ENCODE assay signal across 25 cellular contexts in the genomic region with DNA sequence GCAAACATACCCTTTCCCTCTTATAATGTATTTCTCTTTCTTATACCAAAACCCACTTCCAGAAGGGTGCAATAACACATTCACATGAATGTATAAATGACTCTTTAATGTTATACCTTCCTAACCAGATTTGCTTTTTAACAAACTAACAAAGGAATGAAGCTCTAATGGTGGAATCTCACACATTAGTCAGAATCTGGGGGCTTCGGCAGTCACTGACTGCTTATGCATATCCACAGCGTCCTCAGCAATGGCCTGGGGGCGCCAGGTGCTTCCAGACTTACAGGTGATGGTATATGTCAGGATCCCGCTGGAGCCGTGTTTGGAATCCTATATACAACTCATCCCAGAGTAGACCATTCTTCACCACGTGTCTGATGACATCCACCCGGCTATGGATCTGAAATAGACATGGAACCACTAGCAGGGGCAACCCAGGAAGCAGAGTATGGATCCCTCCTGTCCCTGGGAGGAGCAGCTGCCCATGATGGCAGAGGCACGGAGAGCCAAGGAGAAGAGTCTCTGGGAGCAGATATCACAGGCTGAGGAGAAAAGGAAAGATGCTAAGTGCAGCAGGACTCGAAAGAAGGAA.
DNase-seq lines count a peak whose midpoint lies in the region; ATAC-seq and TF ChIP-seq lines count a peak whose summit lies in the region.
"Had no signal": no experiment of that assay in that cellular context is flagged by ENCODE, and none has a peak within 500 bp of the region (broad histone marks: within the 10 kb centered on the region; RNA-seq: fewer than 3 reads in every experiment).

No MANE protein-coding gene starts in this region.

- no peak overlapping the region for H3K4me3 ChIP-seq in CD4-positive, alpha-beta memory T cell (ENCODE audit: low read length in 2 of 2)
- H3K4me3 ChIP-seq in muscle layer of duodenum (ENCODE audit: low read depth in 1 of 2, low read length in 2 of 2) = no peak overlapping the region
- H3K4me3 ChIP-seq: dorsolateral prefrontal cortex, pancreas, sigmoid colon, SK-N-MC had no signal

- DNase-seq in activated CD8-positive, alpha-beta T cell treated with anti-CD3 and anti-CD28 coated beads for 36 hours = no peak
- no peak for DNase-seq in activated CD8-positive, alpha-beta T cell treated with anti-CD3 and anti-CD28 coated beads, Interleukin-2, amount 10 ng/mL, durations not matched to agents 7 days and 5 days
- DNase-seq in CD4-positive, alpha-beta memory T cell = no peak
- DNase-seq in effector memory CD8-positive, alpha-beta T cell = no peak
- DNase-seq in type B pancreatic cell (ENCODE audit: extremely low spot score, unreplicated experiment) (no peak), AML-193 (lab: John Stamatoyannopoulos, UW) (no peak)
- no peak for DNase-seq in activated naive CD4-positive, alpha-beta T cell treated with anti-CD3 and anti-CD28 coated beads, Interleukin-2, amount 50 U/mL, for 16 hours
- DNase-seq: activated CD4-positive, alpha-beta T cell treated with anti-CD3 and anti-CD28 coated beads for 36 hours; activated CD8-positive, alpha-beta memory T cell treated with anti-CD3 and anti-CD28 coated beads, Interleukin-2, amount 10 ng/mL, durations not matched to agents 7 days and 5 days; BE2C; Calu3; dorsolateral prefrontal cortex; head of caudate nucleus; Karpas-422; NCI-H1694; NCI-H2171; NCI-H524; nephron progenitor cell; pancreas; sigmoid colon; stimulated activated CD8-positive, alpha-beta memory T cell treated with anti-CD3 and anti-CD28 coated beads, Interleukin-4, amount 100 ng/mL, for 48 hours had no signal

- H3K27ac ChIP-seq in CD4-positive, alpha-beta memory T cell (ENCODE audit: low read depth, low read length) = peak overlapping the region; percentile 13
- peak overlapping the region; percentile 25 for H3K27ac ChIP-seq in muscle layer of duodenum (ENCODE audit: low read length)
- H3K27ac ChIP-seq: dorsolateral prefrontal cortex, pancreas, SK-N-MC had no signal

- H3K4me1 Mint-ChIP-seq in activated CD8-positive, alpha-beta T cell treated with anti-CD3 and anti-CD28 coated beads for 36 hours (ENCODE audit: low read depth) = peaks cover 22% of the 10 kb centered on the region
- peaks cover 10% of the 10 kb centered on the region for H3K4me1 Mint-ChIP-seq in activated CD8-positive, alpha-beta T cell treated with anti-CD3 and anti-CD28 coated beads, Interleukin-2, amount 10 ng/mL, durations not matched to agents 7 days and 5 days (ENCODE audit: low read depth)
- peaks cover 9 to 24% (median 20%) of the 10 kb centered on the region in 4 donors for H3K4me1 Mint-ChIP-seq in CD4-positive, alpha-beta memory T cell
- H3K4me1 Mint-ChIP-seq in effector memory CD8-positive, alpha-beta T cell (ENCODE audit: low read depth in 2 of 2) = peaks cover 6 to 8% of the 10 kb centered on the region in 2 donors
- no peaks in the 10 kb centered on the region for H3K4me1 Mint-ChIP-seq in type B pancreatic cell (ENCODE audit: unreplicated experiment)
- H3K4me1 Mint-ChIP-seq: nephron progenitor cell had no signal

- CTCF ChIA-PET in activated CD8-positive, alpha-beta T cell treated with anti-CD3 and anti-CD28 coated beads for 36 hours (lab: Charles Lee) = interaction anchor here (0.7 to 1.8 kb wide), 3 partner anchors 16 to 21 kb away, joined by 3 to 5 read pairs (median 4); no protein-coding TSS in a partner anchor
- CTCF ChIA-PET in activated CD8-positive, alpha-beta T cell treated with anti-CD3 and anti-CD28 coated beads, Interleukin-2, amount 10 ng/mL, durations not matched to agents 7 days and 5 days (lab: Charles Lee) = interaction anchor here (0.8 to 2.4 kb wide), 5 partner anchors 15 to 517 kb away, joined by 3 to 9 read pairs (median 4); no protein-coding TSS in a partner anchor
- CTCF ChIA-PET in CD4-positive, alpha-beta memory T cell (lab: Charles Lee; ENCODE audit: partially characterized antibody) = interaction anchor here (0.5 to 3.4 kb wide), 3 partner anchors 11 to 16 kb away, joined by 3 to 14 read pairs (median 4); no protein-coding TSS in a partner anchor

- H3K4me1 ChIP-seq in CD4-positive, alpha-beta memory T cell (ENCODE audit: insufficient read depth, low read length) = peaks cover 32% of the 10 kb centered on the region
- H3K4me1 ChIP-seq in muscle layer of duodenum (ENCODE audit: control insufficient read depth in 1 of 2, insufficient read depth in 2 of 2, low read length in 2 of 2) = no peaks in the 10 kb centered on the region
- H3K4me1 ChIP-seq: pancreas, sigmoid colon had no signal

- POLR2A ChIA-PET in activated CD8-positive, alpha-beta T cell treated with anti-CD3 and anti-CD28 coated beads for 36 hours (lab: Charles Lee) = no interaction called here
- POLR2A ChIA-PET in activated CD8-positive, alpha-beta T cell treated with anti-CD3 and anti-CD28 coated beads, Interleukin-2, amount 10 ng/mL, durations not matched to agents 7 days and 5 days (lab: Charles Lee) = no interaction called here
- POLR2A ChIA-PET in CD4-positive, alpha-beta memory T cell (lab: Charles Lee; ENCODE audit: partially characterized antibody) = interaction anchor here (1.0 to 1.9 kb wide), 4 partner anchors 16 to 95 kb away, joined by 3 to 5 read pairs (median 3); no protein-coding TSS in a partner anchor

- no peaks in the 10 kb centered on the region for H3K9me3 Mint-ChIP-seq in activated CD8-positive, alpha-beta T cell treated with anti-CD3 and anti-CD28 coated beads for 36 hours
- H3K9me3 Mint-ChIP-seq in activated CD8-positive, alpha-beta T cell treated with anti-CD3 and anti-CD28 coated beads, Interleukin-2, amount 10 ng/mL, durations not matched to agents 7 days and 5 days (ENCODE audit: insufficient read depth) = no peaks in the 10 kb centered on the region
- H3K9me3 Mint-ChIP-seq in CD4-positive, alpha-beta memory T cell = no peaks in the 10 kb centered on the region
- no peaks in the 10 kb centered on the region for H3K9me3 Mint-ChIP-seq in effector memory CD8-positive, alpha-beta T cell
- H3K9me3 Mint-ChIP-seq in type B pancreatic cell = no peaks in the 10 kb centered on the region
- H3K9me3 Mint-ChIP-seq: activated naive CD4-positive, alpha-beta T cell treated with anti-CD3 and anti-CD28 coated beads, Interleukin-2, amount 50 U/mL, for 24 hours; activated T-helper 1 cell treated with anti-CD3 and anti-CD28 coated beads, Interleukin-12 subunit alpha, Interleukin-12 subunit beta, Interleukin-2, Interleukin-4 antibody, amounts not matched to agents 30 ng/mL and 10 ng/mL and 1 ng/mL, durations not matched to agents 14 hours and 24 hours and 36 hours; nephron progenitor cell had no signal

- no peaks in the 10 kb centered on the region for H3K36me3 ChIP-seq in CD4-positive, alpha-beta memory T cell (ENCODE audit: insufficient read depth, low read length)
- H3K36me3 ChIP-seq in muscle layer of duodenum (ENCODE audit: control insufficient read depth in 1 of 2, insufficient read depth in 2 of 2, low read length in 2 of 2) = peaks cover 2 to 15% of the 10 kb centered on the region in 2 donors
- H3K36me3 ChIP-seq: BE2C, pancreas had no signal

- peak overlapping the region; percentile 11 for H3K27ac Mint-ChIP-seq in activated CD8-positive, alpha-beta T cell treated with anti-CD3 and anti-CD28 coated beads for 36 hours
- no peak overlapping the region for H3K27ac Mint-ChIP-seq in activated CD8-positive, alpha-beta T cell treated with anti-CD3 and anti-CD28 coated beads, Interleukin-2, amount 10 ng/mL, durations not matched to agents 7 days and 5 days
- no peak overlapping the region for H3K27ac Mint-ChIP-seq in CD4-positive, alpha-beta memory T cell
- no peak overlapping the region for H3K27ac Mint-ChIP-seq in effector memory CD8-positive, alpha-beta T cell
- H3K27ac Mint-ChIP-seq in type B pancreatic cell = no peak overlapping the region
- H3K27ac Mint-ChIP-seq: activated CD4-positive, alpha-beta T cell treated with anti-CD3 and anti-CD28 coated beads for 36 hours; nephron progenitor cell had no signal

- no peaks in the 10 kb centered on the region for H3K9me3 ChIP-seq in CD4-positive, alpha-beta memory T cell (ENCODE audit: control insufficient read depth in 1 of 2, low read length in 2 of 2)
- no peaks in the 10 kb centered on the region for H3K9me3 ChIP-seq in muscle layer of duodenum (ENCODE audit: control insufficient read depth in 1 of 2, low read length in 2 of 2)
- H3K9me3 ChIP-seq: BE2C, pancreas, sigmoid colon had no signal

- no peak for ATAC-seq in activated CD8-positive, alpha-beta T cell treated with anti-CD3 and anti-CD28 coated beads for 36 hours
- no peak for ATAC-seq in activated CD8-positive, alpha-beta T cell treated with anti-CD3 and anti-CD28 coated beads, Interleukin-2, amount 10 ng/mL, durations not matched to agents 7 days and 5 days
- no peak for ATAC-seq in effector memory CD8-positive, alpha-beta T cell (replicated peaks)
- ATAC-seq: pancreas had no signal

- TF ChIP-seq CTCF in activated CD8-positive, alpha-beta T cell treated with anti-CD3 and anti-CD28 coated beads for 36 hours (IDR thresholded peaks at IDR 0.05) = no peak
- no peak for TF ChIP-seq CTCF in type B pancreatic cell (conservative IDR thresholded peaks at IDR 0.05)

- intact Hi-C loops in activated CD8-positive, alpha-beta T cell treated with anti-CD3 and anti-CD28 coated beads for 36 hours (cut with micrococcal nuclease) = no loop called here
- intact Hi-C loops in CD4-positive, alpha-beta memory T cell (cut with micrococcal nuclease) = no loop called here

- H3K4me3 Mint-ChIP-seq in activated CD8-positive, alpha-beta T cell treated with anti-CD3 and anti-CD28 coated beads for 36 hours = no peak overlapping the region
- no peak overlapping the region for H3K4me3 Mint-ChIP-seq in activated CD8-positive, alpha-beta T cell treated with anti-CD3 and anti-CD28 coated beads, Interleukin-2, amount 10 ng/mL, durations not matched to agents 7 days and 5 days
- peak overlapping the region in 4 of 8 donors; percentile 37 to 61 (median 48) for H3K4me3 Mint-ChIP-seq in CD4-positive, alpha-beta memory T cell
- peak overlapping the region; percentile 9 to 15 for H3K4me3 Mint-ChIP-seq in effector memory CD8-positive, alpha-beta T cell
- no peak overlapping the region for H3K4me3 Mint-ChIP-seq in type B pancreatic cell
- H3K4me3 Mint-ChIP-seq: activated CD4-positive, alpha-beta T cell treated with anti-CD3 and anti-CD28 coated beads for 36 hours; activated CD8-positive, alpha-beta memory T cell treated with anti-CD3 and anti-CD28 coated beads, Interleukin-2, amount 10 ng/mL, durations not matched to agents 7 days and 5 days; activated naive CD4-positive, alpha-beta T cell treated with anti-CD3 and anti-CD28 coated beads, Interleukin-2, amount 50 U/mL, for 24 hours; activated T-helper 1 cell treated with anti-CD3 and anti-CD28 coated beads, Interleukin-12 subunit alpha, Interleukin-12 subunit beta, Interleukin-2, Interleukin-4 antibody, amounts not matched to agents 30 ng/mL and 10 ng/mL and 1 ng/mL, durations not matched to agents 14 hours and 24 hours and 36 hours; nephron progenitor cell had no signal

- no peaks in the 10 kb centered on the region for H3K27me3 Mint-ChIP-seq in activated CD8-positive, alpha-beta T cell treated with anti-CD3 and anti-CD28 coated beads for 36 hours
- no peaks in the 10 kb centered on the region for H3K27me3 Mint-ChIP-seq in activated CD8-positive, alpha-beta T cell treated with anti-CD3 and anti-CD28 coated beads, Interleukin-2, amount 10 ng/mL, durations not matched to agents 7 days and 5 days (ENCODE audit: low read depth)
- H3K27me3 Mint-ChIP-seq in CD4-positive, alpha-beta memory T cell = no peaks in the 10 kb centered on the region
- no peaks in the 10 kb centered on the region for H3K27me3 Mint-ChIP-seq in effector memory CD8-positive, alpha-beta T cell
- peaks cover 13% of the 10 kb centered on the region for H3K27me3 Mint-ChIP-seq in type B pancreatic cell
- H3K27me3 Mint-ChIP-seq: activated CD4-positive, alpha-beta T cell treated with anti-CD3 and anti-CD28 coated beads for 36 hours; activated CD8-positive, alpha-beta memory T cell treated with anti-CD3 and anti-CD28 coated beads, Interleukin-2, amount 10 ng/mL, durations not matched to agents 7 days and 5 days; activated naive CD4-positive, alpha-beta T cell treated with anti-CD3 and anti-CD28 coated beads, Interleukin-2, amount 50 U/mL, for 24 hours had no signal

- H3K36me3 Mint-ChIP-seq in activated CD8-positive, alpha-beta T cell treated with anti-CD3 and anti-CD28 coated beads for 36 hours (ENCODE audit: low read depth) = peaks cover 32% of the 10 kb centered on the region
- peaks cover 49% of the 10 kb centered on the region for H3K36me3 Mint-ChIP-seq in activated CD8-positive, alpha-beta T cell treated with anti-CD3 and anti-CD28 coated beads, Interleukin-2, amount 10 ng/mL, durations not matched to agents 7 days and 5 days (ENCODE audit: low read depth)
- peaks cover 15 to 32% of the 10 kb centered on the region in 2 donors for H3K36me3 Mint-ChIP-seq in CD4-positive, alpha-beta memory T cell
- H3K36me3 Mint-ChIP-seq in effector memory CD8-positive, alpha-beta T cell (ENCODE audit: insufficient read depth) = peaks cover 9% of the 10 kb centered on the region
- no peaks in the 10 kb centered on the region for H3K36me3 Mint-ChIP-seq in type B pancreatic cell

- H3K27me3 ChIP-seq in CD4-positive, alpha-beta memory T cell (ENCODE audit: insufficient read depth, low read length) = no peaks in the 10 kb centered on the region
- H3K27me3 ChIP-seq in muscle layer of duodenum (ENCODE audit: low read depth, low read length) = no peaks in the 10 kb centered on the region
- H3K27me3 ChIP-seq: BE2C, pancreas, sigmoid colon had no signal

Comparison
In these comparisons a context has a peak if more than half of its experiments do, and no peak if none do; other contexts are left out.
1. H3K4me3 Mint-ChIP-seq: peak in effector memory CD8-positive, alpha-beta T cell (2 of 2); none in activated CD8-positive, alpha-beta T cell treated with anti-CD3 and anti-CD28 coated beads for 36 hours (single experiment), activated CD8-positive, alpha-beta T cell treated with anti-CD3 and anti-CD28 coated beads, Interleukin-2, amount 10 ng/mL, durations not matched to agents 7 days and 5 days (single experiment) and type B pancreatic cell (single experiment).